ENCODE assay signal across 8 cellular contexts in genomic region chr1:6359568-6360496, GRCh38. TPM values are rescaled to one million over a fixed set of nuclear protein-coding genes. Genes with fewer than 3 reads are reported as not detected.
DNase-seq lines count a peak whose midpoint lies in the region; ATAC-seq and TF ChIP-seq lines count a peak whose summit lies in the region.

No MANE protein-coding gene starts in this region.

- H3K27ac Mint-ChIP-seq in CD4-positive, alpha-beta T cell = peak overlapping the region; percentile 92
- H3K27ac Mint-ChIP-seq in WTC11 = peak overlapping the region; percentile 76

- H3K9me3 ChIP-seq in CD4-positive, alpha-beta T cell (ENCODE audit: control insufficient read depth, low read length) = no peaks in the 10 kb centered on the region
- no peaks in the 10 kb centered on the region for H3K9me3 ChIP-seq in mucosa of stomach (ENCODE audit: control insufficient read depth, low read length)

- no peaks in the 10 kb centered on the region for H3K27me3 ChIP-seq in CD4-positive, alpha-beta T cell (ENCODE audit: control insufficient read depth, insufficient read depth, low read length)
- H3K27me3 ChIP-seq in mucosa of stomach (ENCODE audit: control insufficient read depth, insufficient read depth, low read length) = no peaks in the 10 kb centered on the region

- no peaks in the 10 kb centered on the region for H3K36me3 ChIP-seq in mucosa of stomach (ENCODE audit: control insufficient read depth, insufficient read depth, low read length)

- peaks cover 59% of the 10 kb centered on the region for H3K4me1 ChIP-seq in mucosa of stomach (ENCODE audit: control insufficient read depth, insufficient read depth, low read length)

- ATAC-seq in CD4-positive, alpha-beta T cell (ENCODE audit: poor library complexity) = peak; percentile 55
- ATAC-seq in GM19397 (IDR thresholded peaks at IDR 0.05; ENCODE audit: unreplicated experiment) = peak; percentile 68
- peak; percentile 77 for ATAC-seq in HG03521 (IDR thresholded peaks at IDR 0.05; ENCODE audit: unreplicated experiment)
- ATAC-seq in WTC11 = peak; percentile 11

- H3K9me3 Mint-ChIP-seq in CD4-positive, alpha-beta T cell = no peaks in the 10 kb centered on the region
- no peaks in the 10 kb centered on the region for H3K9me3 Mint-ChIP-seq in WTC11

- H3K4me3 ChIP-seq in mucosa of stomach (ENCODE audit: low read length) = peak overlapping the region; percentile 14

- POLR2A ChIA-PET in CD4-positive, alpha-beta T cell (lab: Charles Lee) = interaction anchor here (3.1 to 4.0 kb wide), 2 partner anchors 11 to 34 kb away, joined by 30 to 41 read pairs; partner anchors contain the start of gene ACOT7
- POLR2A ChIA-PET in WTC11 (lab: Charles Lee) = interaction anchor here (0.7 kb wide), 1 partner anchor 112 kb away, joined by 5 read pairs; no protein-coding TSS in a partner anchor

- no peak for TF ChIP-seq CTCF in CD4-positive, alpha-beta T cell (IDR thresholded peaks at IDR 0.05)
- no peak for TF ChIP-seq CTCF in WTC11 (IDR thresholded peaks at IDR 0.05)

- H3K36me3 Mint-ChIP-seq in CD4-positive, alpha-beta T cell (ENCODE audit: low read depth) = no peaks in the 10 kb centered on the region
- H3K36me3 Mint-ChIP-seq in WTC11 = peaks cover under 1% of the 10 kb centered on the region

- peak overlapping the region; percentile 79 for H3K4me3 Mint-ChIP-seq in CD4-positive, alpha-beta T cell
- no peak overlapping the region for H3K4me3 Mint-ChIP-seq in WTC11

- H3K27ac ChIP-seq in CD4-positive, alpha-beta T cell (ENCODE audit: low read depth, low read length) = peak overlapping the region; percentile 58

- intact Hi-C loops in CD4-positive, alpha-beta T cell (cut with DNase I, micrococcal nuclease) = loop anchor here in 1 of 2 experiments (2.0 kb wide), 1 partner anchor 33 kb away; the partner anchor contains the start of gene ACOT7

- peak in 9 of 10 experiments; percentile 22 to 63 (median 33) for DNase-seq in CD4-positive, alpha-beta T cell
- DNase-seq in WTC11 (ENCODE audit: low spot score) (peak; percentile 42), ecto neural progenitor cell (ENCODE audit: low spot score) (peak; percentile 61), stromal cell of bone marrow (ENCODE audit: low read depth) (peak; percentile 38), NCI-H2227 (lab: John Stamatoyannopoulos, UW; ENCODE audit: unreplicated experiment) (no peak)

- peak overlapping the region; percentile 49 for H3K9ac ChIP-seq in mucosa of stomach (ENCODE audit: low read length)

- H3K27me3 Mint-ChIP-seq in CD4-positive, alpha-beta T cell = no peaks in the 10 kb centered on the region
- no peaks in the 10 kb centered on the region for H3K27me3 Mint-ChIP-seq in WTC11 (ENCODE audit: low read depth)

- peaks cover 66% of the 10 kb centered on the region for H3K4me1 Mint-ChIP-seq in CD4-positive, alpha-beta T cell (ENCODE audit: low read depth)
- peaks cover 42% of the 10 kb centered on the region for H3K4me1 Mint-ChIP-seq in WTC11

- CTCF ChIA-PET in CD4-positive, alpha-beta T cell (lab: Charles Lee) = interaction anchor here (0.8 to 2.5 kb wide), 5 partner anchors 12 to 113 kb away, joined by 3 to 8 read pairs (median 6); no protein-coding TSS in a partner anchor
- CTCF ChIA-PET in WTC11 (lab: Charles Lee) = interaction anchor here (0.6 to 5.1 kb wide), 19 partner anchors 8 to 153 kb away, joined by 3 to 54 read pairs (median 18); partner anchors contain the start of genes ACOT7, HES2, HES3 and RNF207

TF ChIP-seq in WTC11, 78 proteins besides CTCF, POLR2A, EP300 and RAD21:
- TF ChIP-seq GABPB1 (CRISPR knock-in tag; IDR thresholded peaks at IDR 0.05) = peak; percentile 24; the same call in 1 of the 2 replicates
- no peak for TF ChIP-seq ZNF121 (CRISPR knock-in tag; IDR thresholded peaks at IDR 0.05)
- no peak for TF ChIP-seq ELF4 (CRISPR knock-in tag; IDR thresholded peaks at IDR 0.05; ENCODE audit: low read depth)

RNA-seq across cellular contexts. Expression of gene ACOT7, which starts 33.7 kb away (rescaled TPM):
- 1 to 10 TPM; 5.3 to 5.4 TPM for total RNA-seq in CD4-positive, alpha-beta T cell
- total RNA-seq in WTC11 (2021) = 133 to 151 TPM (median 137 TPM) in 3 replicates

RNA-seq across cellular contexts. Expression of gene HES2, which starts 59.9 kb away (rescaled TPM):
- total RNA-seq in CD4-positive, alpha-beta T cell = not detected
- 1.9 to 2.7 TPM (median 1.9 TPM) in 3 replicates for total RNA-seq in WTC11 (2021)

Comparison
In these comparisons a context has a peak if more than half of its experiments do, and no peak if none do; other contexts are left out.
1. ATAC-seq: peak in every context shown above with its lines; median percentile 77 in HG03521; 68 in GM19397; 55 in CD4-positive, alpha-beta T cell; 11 in WTC11.
2. RNA of gene ACOT7, which starts 33.7 kb away (total RNA-seq): 133 to 151 TPM in WTC11; 5.3 to 5.4 TPM in CD4-positive, alpha-beta T cell; every median in the first group is over 10 times any median in the second.